Comparison of ENCODE assay signal across 1 cellular context in the genomic region with DNA sequence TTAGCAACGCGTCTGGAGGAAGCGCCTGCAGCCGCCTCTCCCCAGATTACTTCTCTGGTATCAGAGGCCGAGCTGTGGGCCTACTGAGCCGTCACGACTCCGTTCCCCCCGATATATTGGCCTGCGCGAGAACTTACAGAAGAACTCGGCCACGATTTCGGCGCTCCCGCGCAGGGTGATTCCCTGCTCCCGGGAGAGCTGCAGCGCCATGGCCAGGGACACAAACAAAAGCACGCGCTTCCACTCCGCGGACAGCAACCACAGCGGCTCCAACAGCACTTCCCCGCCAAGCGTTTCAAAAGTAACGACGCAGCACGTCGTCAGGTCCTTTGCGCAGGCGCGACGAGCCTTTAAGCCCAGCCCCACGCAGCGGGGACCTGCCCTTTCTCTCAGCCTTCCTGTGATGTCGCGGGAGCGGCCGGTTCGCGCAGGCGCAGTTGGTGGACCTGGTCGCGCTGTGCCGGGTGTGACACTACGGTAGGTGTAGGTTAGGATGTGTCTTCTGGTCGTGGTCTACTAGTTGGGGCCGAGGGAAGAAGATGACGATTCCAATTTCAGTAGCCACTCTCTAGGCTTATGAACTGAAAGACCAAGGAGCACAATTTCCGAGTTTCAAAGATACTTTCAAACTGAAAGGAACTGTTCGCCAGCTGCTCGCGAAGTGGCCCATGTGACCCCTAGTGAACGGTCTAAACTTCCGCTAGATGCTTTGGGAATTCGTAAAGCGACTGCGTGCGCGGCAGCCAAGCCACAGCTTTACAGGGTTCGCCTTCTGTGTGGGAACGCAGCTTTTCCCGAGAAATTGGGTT.
TF ChIP-seq lines count a peak whose summit lies in the region.

A gene (minus strand): TSS at position 324 of the 809 bp plus-strand sequence. CDS start 114 bp downstream, at position 210.

TF ChIP-seq in K562, 482 proteins besides CTCF, POLR2A, EP300 and RAD21 (continued from another document and continues in another):
- TF ChIP-seq, protein P1, sequence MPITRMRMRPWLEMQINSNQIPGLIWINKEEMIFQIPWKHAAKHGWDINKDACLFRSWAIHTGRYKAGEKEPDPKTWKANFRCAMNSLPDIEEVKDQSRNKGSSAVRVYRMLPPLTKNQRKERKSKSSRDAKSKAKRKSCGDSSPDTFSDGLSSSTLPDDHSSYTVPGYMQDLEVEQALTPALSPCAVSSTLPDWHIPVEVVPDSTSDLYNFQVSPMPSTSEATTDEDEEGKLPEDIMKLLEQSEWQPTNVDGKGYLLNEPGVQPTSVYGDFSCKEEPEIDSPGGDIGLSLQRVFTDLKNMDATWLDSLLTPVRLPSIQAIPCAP (CRISPR knock-in tag; IDR thresholded peaks at IDR 0.05; ENCODE audit: borderline replicate concordance), result no peak
- TF ChIP-seq, protein P2, sequence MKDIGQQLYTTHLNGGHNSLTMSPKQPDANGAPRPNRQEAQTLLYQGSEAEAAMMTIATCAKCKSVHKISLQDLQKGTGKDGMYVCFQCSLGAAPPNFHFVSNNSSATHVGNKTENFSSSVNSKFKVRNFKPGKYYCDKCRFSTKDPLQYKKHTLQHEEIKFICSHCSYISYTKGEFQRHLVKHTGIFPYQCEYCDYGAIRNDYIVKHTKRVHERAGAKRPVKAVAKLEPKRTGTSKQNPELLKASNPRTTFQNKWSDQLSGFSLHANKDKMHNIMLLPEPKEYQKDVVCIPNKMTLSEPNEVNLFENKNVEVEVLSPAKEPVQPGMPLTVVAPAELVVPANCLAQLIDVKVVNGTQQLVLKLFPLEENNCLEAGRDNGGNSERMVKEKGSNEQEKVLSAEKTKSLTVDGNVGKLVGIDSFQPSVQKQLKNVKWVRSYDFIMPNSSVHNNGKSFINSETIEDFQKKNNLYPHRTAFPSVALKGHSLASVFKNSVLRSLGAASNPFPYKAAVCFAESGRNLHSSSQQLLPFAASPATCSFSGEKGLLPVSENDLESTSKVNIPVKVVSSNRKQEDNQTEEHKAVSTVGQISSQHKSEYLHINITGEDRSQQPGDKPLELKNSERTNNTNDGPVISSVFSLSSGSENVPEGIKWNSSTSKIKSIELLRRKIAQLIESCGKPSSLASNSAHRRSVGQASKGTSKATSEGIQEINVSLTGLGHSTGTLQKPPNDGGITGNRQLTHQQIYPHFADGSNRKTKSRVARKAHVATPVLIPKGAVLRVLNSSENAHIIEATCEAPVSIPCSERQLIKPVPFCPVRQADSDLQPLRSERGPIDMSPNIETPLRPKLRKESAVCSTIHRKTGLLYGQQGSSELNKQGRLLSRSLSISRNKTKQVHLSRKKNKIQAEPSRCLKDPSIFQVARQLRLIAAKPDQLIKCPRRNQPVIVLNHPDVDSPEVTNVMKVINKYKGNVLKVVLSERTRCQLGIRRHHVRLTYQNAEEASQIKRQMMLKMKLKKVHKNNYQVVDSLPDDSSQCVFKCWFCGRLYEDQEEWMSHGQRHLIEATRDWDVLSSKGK (CRISPR knock-in tag; IDR thresholded peaks at IDR 0.05), result no peak
- TF ChIP-seq, protein P3, sequence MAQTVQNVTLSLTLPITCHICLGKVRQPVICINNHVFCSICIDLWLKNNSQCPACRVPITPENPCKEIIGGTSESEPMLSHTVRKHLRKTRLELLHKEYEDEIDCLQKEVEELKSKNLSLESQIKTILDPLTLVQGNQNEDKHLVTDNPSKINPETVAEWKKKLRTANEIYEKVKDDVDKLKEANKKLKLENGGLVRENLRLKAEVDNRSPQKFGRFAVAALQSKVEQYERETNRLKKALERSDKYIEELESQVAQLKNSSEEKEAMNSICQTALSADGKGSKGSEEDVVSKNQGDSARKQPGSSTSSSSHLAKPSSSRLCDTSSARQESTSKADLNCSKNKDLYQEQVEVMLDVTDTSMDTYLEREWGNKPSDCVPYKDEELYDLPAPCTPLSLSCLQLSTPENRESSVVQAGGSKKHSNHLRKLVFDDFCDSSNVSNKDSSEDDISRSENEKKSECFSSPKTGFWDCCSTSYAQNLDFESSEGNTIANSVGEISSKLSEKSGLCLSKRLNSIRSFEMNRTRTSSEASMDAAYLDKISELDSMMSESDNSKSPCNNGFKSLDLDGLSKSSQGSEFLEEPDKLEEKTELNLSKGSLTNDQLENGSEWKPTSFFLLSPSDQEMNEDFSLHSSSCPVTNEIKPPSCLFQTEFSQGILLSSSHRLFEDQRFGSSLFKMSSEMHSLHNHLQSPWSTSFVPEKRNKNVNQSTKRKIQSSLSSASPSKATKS (CRISPR knock-in tag; IDR thresholded peaks at IDR 0.05), result no peak
- TF ChIP-seq EZH2 (IDR thresholded peaks at IDR 0.05; ENCODE audit: borderline replicate concordance, low read depth, low read length), result no peak
- TF ChIP-seq, protein P4, sequence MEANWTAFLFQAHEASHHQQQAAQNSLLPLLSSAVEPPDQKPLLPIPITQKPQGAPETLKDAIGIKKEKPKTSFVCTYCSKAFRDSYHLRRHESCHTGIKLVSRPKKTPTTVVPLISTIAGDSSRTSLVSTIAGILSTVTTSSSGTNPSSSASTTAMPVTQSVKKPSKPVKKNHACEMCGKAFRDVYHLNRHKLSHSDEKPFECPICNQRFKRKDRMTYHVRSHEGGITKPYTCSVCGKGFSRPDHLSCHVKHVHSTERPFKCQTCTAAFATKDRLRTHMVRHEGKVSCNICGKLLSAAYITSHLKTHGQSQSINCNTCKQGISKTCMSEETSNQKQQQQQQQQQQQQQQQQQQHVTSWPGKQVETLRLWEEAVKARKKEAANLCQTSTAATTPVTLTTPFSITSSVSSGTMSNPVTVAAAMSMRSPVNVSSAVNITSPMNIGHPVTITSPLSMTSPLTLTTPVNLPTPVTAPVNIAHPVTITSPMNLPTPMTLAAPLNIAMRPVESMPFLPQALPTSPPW (CRISPR knock-in tag; IDR thresholded peaks at IDR 0.05), result peak; percentile 52; the same call in 1 of the 2 replicates
- TF ChIP-seq, protein P5, sequence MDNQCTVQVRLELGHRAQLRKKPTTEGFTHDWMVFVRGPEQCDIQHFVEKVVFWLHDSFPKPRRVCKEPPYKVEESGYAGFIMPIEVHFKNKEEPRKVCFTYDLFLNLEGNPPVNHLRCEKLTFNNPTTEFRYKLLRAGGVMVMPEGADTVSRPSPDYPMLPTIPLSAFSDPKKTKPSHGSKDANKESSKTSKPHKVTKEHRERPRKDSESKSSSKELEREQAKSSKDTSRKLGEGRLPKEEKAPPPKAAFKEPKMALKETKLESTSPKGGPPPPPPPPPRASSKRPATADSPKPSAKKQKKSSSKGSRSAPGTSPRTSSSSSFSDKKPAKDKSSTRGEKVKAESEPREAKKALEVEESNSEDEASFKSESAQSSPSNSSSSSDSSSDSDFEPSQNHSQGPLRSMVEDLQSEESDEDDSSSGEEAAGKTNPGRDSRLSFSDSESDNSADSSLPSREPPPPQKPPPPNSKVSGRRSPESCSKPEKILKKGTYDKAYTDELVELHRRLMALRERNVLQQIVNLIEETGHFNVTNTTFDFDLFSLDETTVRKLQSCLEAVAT (IDR thresholded peaks at IDR 0.05), result peak in 1 of 2 experiments; percentile 42; a peak in 1 of 4 replicates
- TF ChIP-seq, protein P6, sequence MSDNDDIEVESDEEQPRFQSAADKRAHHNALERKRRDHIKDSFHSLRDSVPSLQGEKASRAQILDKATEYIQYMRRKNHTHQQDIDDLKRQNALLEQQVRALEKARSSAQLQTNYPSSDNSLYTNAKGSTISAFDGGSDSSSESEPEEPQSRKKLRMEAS (CRISPR knock-in tag; IDR thresholded peaks at IDR 0.05), result peak; percentile 85
- no peak for TF ChIP-seq FOXA1 (IDR thresholded peaks at IDR 0.05; ENCODE audit: borderline replicate concordance)
- TF ChIP-seq, protein P7, sequence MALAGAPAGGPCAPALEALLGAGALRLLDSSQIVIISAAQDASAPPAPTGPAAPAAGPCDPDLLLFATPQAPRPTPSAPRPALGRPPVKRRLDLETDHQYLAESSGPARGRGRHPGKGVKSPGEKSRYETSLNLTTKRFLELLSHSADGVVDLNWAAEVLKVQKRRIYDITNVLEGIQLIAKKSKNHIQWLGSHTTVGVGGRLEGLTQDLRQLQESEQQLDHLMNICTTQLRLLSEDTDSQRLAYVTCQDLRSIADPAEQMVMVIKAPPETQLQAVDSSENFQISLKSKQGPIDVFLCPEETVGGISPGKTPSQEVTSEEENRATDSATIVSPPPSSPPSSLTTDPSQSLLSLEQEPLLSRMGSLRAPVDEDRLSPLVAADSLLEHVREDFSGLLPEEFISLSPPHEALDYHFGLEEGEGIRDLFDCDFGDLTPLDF (CRISPR knock-in tag; IDR thresholded peaks at IDR 0.05), result peak; percentile 91
- TF ChIP-seq TAF1 (IDR thresholded peaks at IDR 0.05; ENCODE audit: control insufficient read depth, extremely low read depth, insufficient read depth, low read length, severe bottlenecking), result peak; percentile 82
- TF ChIP-seq SMC3 (conservative IDR thresholded peaks at IDR 0.05; ENCODE audit: insufficient read depth, low read depth, low read length), result no peak
- 0 out of 2 replicates have a peak, but pooled peaks have one; percentile 36 for TF ChIP-seq SOX6 (IDR thresholded peaks at IDR 0.05)
- TF ChIP-seq ZSCAN32 (CRISPR knock-in tag; IDR thresholded peaks at IDR 0.05), result no peak
- peak; percentile 73 to 85; a peak in 3 of 4 replicates for TF ChIP-seq FOXK2 (conservative IDR thresholded peaks at IDR 0.05 in 1 of 2, IDR thresholded peaks at IDR 0.05 in 1 of 2; ENCODE audit: low read depth in 2 of 2)
- TF ChIP-seq ZEB2 (IDR thresholded peaks at IDR 0.05), result no peak
- TF ChIP-seq, protein P8, sequence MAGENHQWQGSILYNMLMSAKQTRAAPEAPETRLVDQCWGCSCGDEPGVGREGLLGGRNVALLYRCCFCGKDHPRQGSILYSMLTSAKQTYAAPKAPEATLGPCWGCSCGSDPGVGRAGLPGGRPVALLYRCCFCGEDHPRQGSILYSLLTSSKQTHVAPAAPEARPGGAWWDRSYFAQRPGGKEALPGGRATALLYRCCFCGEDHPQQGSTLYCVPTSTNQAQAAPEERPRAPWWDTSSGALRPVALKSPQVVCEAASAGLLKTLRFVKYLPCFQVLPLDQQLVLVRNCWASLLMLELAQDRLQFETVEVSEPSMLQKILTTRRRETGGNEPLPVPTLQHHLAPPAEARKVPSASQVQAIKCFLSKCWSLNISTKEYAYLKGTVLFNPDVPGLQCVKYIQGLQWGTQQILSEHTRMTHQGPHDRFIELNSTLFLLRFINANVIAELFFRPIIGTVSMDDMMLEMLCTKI (IDR thresholded peaks at IDR 0.05; ENCODE audit: partially characterized antibody), result no peak
- TF ChIP-seq CREB1 (IDR thresholded peaks at IDR 0.05), result peak; percentile 69
- peak; percentile 79 for TF ChIP-seq CREB1 (CRISPR knock-in tag; IDR thresholded peaks at IDR 0.05)
- TF ChIP-seq ZNF586 (CRISPR knock-in tag; conservative IDR thresholded peaks at IDR 0.05), result no peak
- peak; percentile 3; the same call in 1 of the 2 replicates for TF ChIP-seq NBN (IDR thresholded peaks at IDR 0.05; ENCODE audit: low read depth)
- TF ChIP-seq EWSR1 (IDR thresholded peaks at IDR 0.05; ENCODE audit: borderline replicate concordance, low read depth, partially characterized antibody), result no peak
- no peak for TF ChIP-seq TRIM24 (IDR thresholded peaks at IDR 0.05)
- TF ChIP-seq SAFB2 (IDR thresholded peaks at IDR 0.05; ENCODE audit: borderline replicate concordance, low read depth, low read length, severe bottlenecking), result no peak
- TF ChIP-seq, protein P9, sequence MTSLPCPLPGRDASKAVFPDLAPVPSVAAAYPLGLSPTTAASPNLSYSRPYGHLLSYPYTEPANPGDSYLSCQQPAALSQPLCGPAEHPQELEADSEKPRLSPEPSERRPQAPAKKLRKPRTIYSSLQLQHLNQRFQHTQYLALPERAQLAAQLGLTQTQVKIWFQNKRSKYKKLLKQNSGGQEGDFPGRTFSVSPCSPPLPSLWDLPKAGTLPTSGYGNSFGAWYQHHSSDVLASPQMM (CRISPR knock-in tag; IDR thresholded peaks at IDR 0.05), result no peak
- TF ChIP-seq MEF2A (IDR thresholded peaks at IDR 0.05; ENCODE audit: control insufficient read depth, low read depth, low read length), result no peak
- no peak for TF ChIP-seq ZNF134 (CRISPR knock-in tag; conservative IDR thresholded peaks at IDR 0.05)
- TF ChIP-seq, protein P10, sequence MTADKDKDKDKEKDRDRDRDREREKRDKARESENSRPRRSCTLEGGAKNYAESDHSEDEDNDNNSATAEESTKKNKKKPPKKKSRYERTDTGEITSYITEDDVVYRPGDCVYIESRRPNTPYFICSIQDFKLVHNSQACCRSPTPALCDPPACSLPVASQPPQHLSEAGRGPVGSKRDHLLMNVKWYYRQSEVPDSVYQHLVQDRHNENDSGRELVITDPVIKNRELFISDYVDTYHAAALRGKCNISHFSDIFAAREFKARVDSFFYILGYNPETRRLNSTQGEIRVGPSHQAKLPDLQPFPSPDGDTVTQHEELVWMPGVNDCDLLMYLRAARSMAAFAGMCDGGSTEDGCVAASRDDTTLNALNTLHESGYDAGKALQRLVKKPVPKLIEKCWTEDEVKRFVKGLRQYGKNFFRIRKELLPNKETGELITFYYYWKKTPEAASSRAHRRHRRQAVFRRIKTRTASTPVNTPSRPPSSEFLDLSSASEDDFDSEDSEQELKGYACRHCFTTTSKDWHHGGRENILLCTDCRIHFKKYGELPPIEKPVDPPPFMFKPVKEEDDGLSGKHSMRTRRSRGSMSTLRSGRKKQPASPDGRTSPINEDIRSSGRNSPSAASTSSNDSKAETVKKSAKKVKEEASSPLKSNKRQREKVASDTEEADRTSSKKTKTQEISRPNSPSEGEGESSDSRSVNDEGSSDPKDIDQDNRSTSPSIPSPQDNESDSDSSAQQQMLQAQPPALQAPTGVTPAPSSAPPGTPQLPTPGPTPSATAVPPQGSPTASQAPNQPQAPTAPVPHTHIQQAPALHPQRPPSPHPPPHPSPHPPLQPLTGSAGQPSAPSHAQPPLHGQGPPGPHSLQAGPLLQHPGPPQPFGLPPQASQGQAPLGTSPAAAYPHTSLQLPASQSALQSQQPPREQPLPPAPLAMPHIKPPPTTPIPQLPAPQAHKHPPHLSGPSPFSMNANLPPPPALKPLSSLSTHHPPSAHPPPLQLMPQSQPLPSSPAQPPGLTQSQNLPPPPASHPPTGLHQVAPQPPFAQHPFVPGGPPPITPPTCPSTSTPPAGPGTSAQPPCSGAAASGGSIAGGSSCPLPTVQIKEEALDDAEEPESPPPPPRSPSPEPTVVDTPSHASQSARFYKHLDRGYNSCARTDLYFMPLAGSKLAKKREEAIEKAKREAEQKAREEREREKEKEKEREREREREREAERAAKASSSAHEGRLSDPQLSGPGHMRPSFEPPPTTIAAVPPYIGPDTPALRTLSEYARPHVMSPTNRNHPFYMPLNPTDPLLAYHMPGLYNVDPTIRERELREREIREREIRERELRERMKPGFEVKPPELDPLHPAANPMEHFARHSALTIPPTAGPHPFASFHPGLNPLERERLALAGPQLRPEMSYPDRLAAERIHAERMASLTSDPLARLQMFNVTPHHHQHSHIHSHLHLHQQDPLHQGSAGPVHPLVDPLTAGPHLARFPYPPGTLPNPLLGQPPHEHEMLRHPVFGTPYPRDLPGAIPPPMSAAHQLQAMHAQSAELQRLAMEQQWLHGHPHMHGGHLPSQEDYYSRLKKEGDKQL (CRISPR knock-in tag; IDR thresholded peaks at IDR 0.05; ENCODE audit: borderline replicate concordance), result no peak
- TF ChIP-seq PML (IDR thresholded peaks at IDR 0.05; ENCODE audit: low read length), result peak; percentile 79
- 0 out of 2 replicates have a peak, but pooled peaks have one; percentile 56 for TF ChIP-seq ZBED1 (IDR thresholded peaks at IDR 0.05)
- no peak for TF ChIP-seq TSC22D4 (tag; IDR thresholded peaks at IDR 0.05)
- no peak for TF ChIP-seq NONO (IDR thresholded peaks at IDR 0.05; ENCODE audit: low read depth in 2 of 2, low read length in 1 of 2)
- no peak for TF ChIP-seq TCF7L2 (IDR thresholded peaks at IDR 0.05; ENCODE audit: low read depth, low read length)
- TF ChIP-seq TBL1XR1 (IDR thresholded peaks at IDR 0.05; ENCODE audit: low read length in 2 of 2), result peak in 1 of 2 experiments; percentile 38; a peak in 2 of 4 replicates
